ENCODE assay signal across 8 cellular contexts in genomic region chr15:66389859-66390382, GRCh38. TPM values are rescaled to one million over a fixed set of nuclear protein-coding genes. Genes with fewer than 3 reads are reported as not detected.
A peak's percentile ranks its signal among the peaks of the same experiment; 100 is the strongest.
DNase-seq lines count a peak whose midpoint lies in the region; ATAC-seq and TF ChIP-seq lines count a peak whose summit lies in the region.

No MANE protein-coding gene starts in this region.

- H4K8ac ChIP-seq in IMR-90 (ENCODE audit: low read depth in 2 of 2, low read length in 2 of 2) (no peak overlapping the region), mesendoderm (ENCODE audit: low read depth, low read length) (no peak overlapping the region)

- H3K27me3 ChIP-seq in IMR-90 (ENCODE audit: control insufficient read depth, insufficient read depth, low read length) (no peaks in the 10 kb centered on the region), mesendoderm (ENCODE audit: insufficient read depth, low read length, poor library complexity) (no peaks in the 10 kb centered on the region)

- H4K5ac ChIP-seq in IMR-90 (ENCODE audit: low read depth, low read length) (no peak overlapping the region), mesendoderm (ENCODE audit: low read length) (no peak overlapping the region)

- H3K4me1 Mint-ChIP-seq in activated CD8-positive, alpha-beta T cell treated with anti-CD3 and anti-CD28 coated beads for 36 hours (ENCODE audit: low read depth): peaks cover 66% of the 10 kb centered on the region
- peaks cover 64% of the 10 kb centered on the region for H3K4me1 Mint-ChIP-seq in memory B cell

- intact Hi-C loops in IMR-90 (cut with micrococcal nuclease): no loop called here
- intact Hi-C loops in activated CD8-positive, alpha-beta T cell treated with anti-CD3 and anti-CD28 coated beads for 36 hours (cut with micrococcal nuclease): loop anchor here (5.0 kb wide), 1 partner anchor 107 kb away; the partner anchor contains the start of gene SNAPC5

- H3K27ac Mint-ChIP-seq in activated CD8-positive, alpha-beta T cell treated with anti-CD3 and anti-CD28 coated beads for 36 hours: peak overlapping the region; percentile 77
- peak overlapping the region; percentile 6 for H3K27ac Mint-ChIP-seq in memory B cell

- H2AK5ac ChIP-seq in IMR-90 (ENCODE audit: low read depth, low read length) (no peak overlapping the region), mesendoderm (ENCODE audit: low read length) (no peak overlapping the region)

- H3K4ac ChIP-seq in IMR-90 (ENCODE audit: low read depth, low read length) (no peak overlapping the region), mesendoderm (ENCODE audit: low read depth, low read length) (no peak overlapping the region)

- H2AFZ ChIP-seq in IMR-90 (replicated peaks; ENCODE audit: low read length, poor library complexity): no peak overlapping the region

- no peak overlapping the region for H3K18ac ChIP-seq in IMR-90 (ENCODE audit: low read depth, low read length)
- no peak overlapping the region for H3K18ac ChIP-seq in mesendoderm (ENCODE audit: low read length)

- H3K36me3 ChIP-seq in IMR-90 (ENCODE audit: control insufficient read depth, insufficient read depth, low read length) (peaks cover 2% of the 10 kb centered on the region; the same call in 1 of the 2 replicates), mesendoderm (ENCODE audit: control insufficient read depth, insufficient read depth, low read length) (no peaks in the 10 kb centered on the region)

- no peak overlapping the region for H2BK5ac ChIP-seq in IMR-90 (ENCODE audit: low read depth, low read length, poor library complexity, severe bottlenecking)
- H2BK5ac ChIP-seq in mesendoderm (ENCODE audit: low read length): no peak overlapping the region

- dilution Hi-C loops in IMR-90 (cut with HindIII; ENCODE audit: low sequenced_read_pairs, unreplicated experiment): no loop called here

- H2BK120ac ChIP-seq in IMR-90 (ENCODE audit: low read depth, low read length) (no peak overlapping the region), mesendoderm (ENCODE audit: low read depth, low read length) (no peak overlapping the region)

- H4K20me1 ChIP-seq in IMR-90 (ENCODE audit: insufficient read depth, low read length): peaks cover 69% of the 10 kb centered on the region

- DNase-seq in EL (peak; percentile 12), IMR-90 (peak; percentile 12), memory B cell (ENCODE audit: low spot score in 2 of 2) (no peak), NOMO-1 treated with DMSO at 0.1 percent for 48 hours (lab: John Stamatoyannopoulos, UW; ENCODE audit: unreplicated experiment) (no peak), mesendoderm (no peak)
- DNase-seq in activated CD8-positive, alpha-beta T cell treated with anti-CD3 and anti-CD28 coated beads for 36 hours: no peak

- no peak for TF ChIP-seq CTCF in IMR-90 (conservative IDR thresholded peaks at IDR 0.05; ENCODE audit: low read depth, low read length)
- TF ChIP-seq CTCF in activated CD8-positive, alpha-beta T cell treated with anti-CD3 and anti-CD28 coated beads for 36 hours (IDR thresholded peaks at IDR 0.05): no peak

- H3K56ac ChIP-seq in IMR-90 (ENCODE audit: extremely low read depth, insufficient read depth, low read length): no peak overlapping the region
- no peak overlapping the region for H3K56ac ChIP-seq in mesendoderm (ENCODE audit: low read length)

- H3K27me3 Mint-ChIP-seq in activated CD8-positive, alpha-beta T cell treated with anti-CD3 and anti-CD28 coated beads for 36 hours: no peaks in the 10 kb centered on the region
- H3K27me3 Mint-ChIP-seq in memory B cell: no peaks in the 10 kb centered on the region

- no peak overlapping the region for H2AK9ac ChIP-seq in IMR-90 (replicated peaks; ENCODE audit: low read depth, low read length, poor library complexity)

- H2BK20ac ChIP-seq in IMR-90 (ENCODE audit: low read depth, low read length): no peak overlapping the region

- H3K4me2 ChIP-seq in IMR-90 (ENCODE audit: low read depth, low read length) (peak overlapping the region; percentile 21; the same call in 1 of the 2 replicates), mesendoderm (ENCODE audit: low read length) (no peak overlapping the region)

- ATAC-seq in IMR-90 (ENCODE audit: low read depth) (no peak), memory B cell (ENCODE audit: low read depth) (no peak), HG02798 (IDR thresholded peaks at IDR 0.05; ENCODE audit: poor library complexity, unreplicated experiment) (no peak), HG02678 (IDR thresholded peaks at IDR 0.05; ENCODE audit: unreplicated experiment) (no peak)
- no peak for ATAC-seq in activated CD8-positive, alpha-beta T cell treated with anti-CD3 and anti-CD28 coated beads for 36 hours

- BruUV-seq in IMR-90 (replicated peaks; lab: Mats Ljungman, UMichigan): no TSS peak

- peaks cover 67% of the 10 kb centered on the region for H3K79me2 ChIP-seq in mesendoderm (ENCODE audit: control insufficient read depth, insufficient read depth, low read length)

- no peak overlapping the region for H3K4me3 ChIP-seq in IMR-90 (ENCODE audit: insufficient read depth, low read depth, low read length)
- no peak overlapping the region for H3K4me3 ChIP-seq in mesendoderm (ENCODE audit: low read length)

- H3K9ac ChIP-seq in IMR-90 (ENCODE audit: low read depth, low read length) (no peak overlapping the region), mesendoderm (ENCODE audit: low read length) (no peak overlapping the region)

- no peaks in the 10 kb centered on the region for H3K9me3 Mint-ChIP-seq in activated CD8-positive, alpha-beta T cell treated with anti-CD3 and anti-CD28 coated beads for 36 hours
- H3K9me3 Mint-ChIP-seq in memory B cell: no peaks in the 10 kb centered on the region

- CTCF ChIA-PET in IMR-90 (lab: Yijun Ruan, JAX): interaction anchor here (0.7 kb wide), 1 partner anchor 147 kb away, joined by 3 read pairs; no protein-coding TSS in a partner anchor
- CTCF ChIA-PET in activated CD8-positive, alpha-beta T cell treated with anti-CD3 and anti-CD28 coated beads for 36 hours (lab: Charles Lee): interaction anchor here (1.2 to 1.3 kb wide), 2 partner anchors 22 to 108 kb away, joined by 3 to 10 read pairs; partner anchors contain the start of gene SNAPC5

- no peaks in the 10 kb centered on the region for H3K9me3 ChIP-seq in IMR-90 (ENCODE audit: control insufficient read depth, insufficient read depth, low read length)

- H3K36me3 Mint-ChIP-seq in activated CD8-positive, alpha-beta T cell treated with anti-CD3 and anti-CD28 coated beads for 36 hours (ENCODE audit: low read depth): peaks cover 59% of the 10 kb centered on the region
- H3K36me3 Mint-ChIP-seq in memory B cell: peaks cover 10% of the 10 kb centered on the region

- H3K4me3 Mint-ChIP-seq in activated CD8-positive, alpha-beta T cell treated with anti-CD3 and anti-CD28 coated beads for 36 hours: peak overlapping the region; percentile 95
- H3K4me3 Mint-ChIP-seq in memory B cell: peak overlapping the region; percentile 69

- H3K4me1 ChIP-seq in IMR-90 (ENCODE audit: control insufficient read depth, insufficient read depth, low read length) (peaks cover 6% of the 10 kb centered on the region), mesendoderm (ENCODE audit: control insufficient read depth, low read depth, low read length) (peaks cover 3% of the 10 kb centered on the region)

- H3K27ac ChIP-seq in IMR-90 (ENCODE audit: insufficient read depth, low read length) (no peak overlapping the region), mesendoderm (ENCODE audit: low read depth, low read length) (no peak overlapping the region)

- POLR2A ChIA-PET in IMR-90 (lab: Charles Lee; ENCODE audit: unreplicated experiment): no interaction called here
- POLR2A ChIA-PET in activated CD8-positive, alpha-beta T cell treated with anti-CD3 and anti-CD28 coated beads for 36 hours (lab: Charles Lee): interaction anchor here (1.0 to 5.6 kb wide), 3 partner anchors 16 to 114 kb away, joined by 3 to 65 read pairs (median 27); partner anchors contain the start of genes RPL4, SNAPC5 and ZWILCH

- no peak overlapping the region for H4K91ac ChIP-seq in IMR-90 (ENCODE audit: insufficient read depth, low read depth, low read length)

- H3K9me1 ChIP-seq in IMR-90 (ENCODE audit: insufficient read depth, low read length): peaks cover 9% of the 10 kb centered on the region

- no peak for TF ChIP-seq RAD21 in IMR-90 (IDR thresholded peaks at IDR 0.05; ENCODE audit: low read length)

- H3K79me1 ChIP-seq in IMR-90 (ENCODE audit: low read depth in 1 of 2, low read length in 2 of 2): peaks cover 7 to 70% of the 10 kb centered on the region in 2 experiments
- H3K79me1 ChIP-seq in mesendoderm (ENCODE audit: low read length): peaks cover 27% of the 10 kb centered on the region

- TF ChIP-seq POLR2A in IMR-90 (IDR thresholded peaks at IDR 0.05; ENCODE audit: low read depth, low read length): no peak

- H2BK15ac ChIP-seq in IMR-90 (ENCODE audit: low read depth, low read length) (no peak overlapping the region), mesendoderm (replicated peaks; ENCODE audit: low read depth) (no peak overlapping the region)

- H3K14ac ChIP-seq in IMR-90 (replicated peaks; ENCODE audit: low read depth, low read length): no peak overlapping the region

- in situ Hi-C loops in IMR-90 (cut with MboI; ENCODE audit: low sequenced_read_pairs): loop anchor here (5.0 kb wide), 1 partner anchor 102 kb away; no protein-coding TSS in a partner anchor

- H3K23ac ChIP-seq in IMR-90 (ENCODE audit: low read depth, low read length) (peak overlapping the region; percentile 28; the same call in 1 of the 2 replicates), mesendoderm (ENCODE audit: low read length) (no peak overlapping the region)

TF ChIP-seq in IMR-90, 13 proteins besides CTCF, POLR2A, EP300 and RAD21 (continues in another document):
- TF ChIP-seq SMC3 (IDR thresholded peaks at IDR 0.05; ENCODE audit: low read depth, low read length): no peak
- no peak for TF ChIP-seq FOS (IDR thresholded peaks at IDR 0.05; ENCODE audit: low read depth, low read length)
- TF ChIP-seq RFX5 (IDR thresholded peaks at IDR 0.05; ENCODE audit: low read depth, low read length): no peak
- TF ChIP-seq CHD1 (IDR thresholded peaks at IDR 0.05; ENCODE audit: low read depth, low read length): no peak
- no peak for TF ChIP-seq BHLHE40 (IDR thresholded peaks at IDR 0.05; ENCODE audit: low read depth, low read length)
- TF ChIP-seq MAFK (IDR thresholded peaks at IDR 0.05; ENCODE audit: low read depth, low read length): no peak

RNA-seq across cellular contexts. Expression of gene MAP2K1, which starts 3.2 kb away (rescaled TPM):
- 37.8 and 58.9 TPM in 2 replicates for total RNA-seq in IMR-90 (2012; rRNA removed)
- 33.3 and 34.7 TPM in 2 replicates for polyA plus RNA-seq in IMR-90 (2012; rRNA removed)
- polyA plus RNA-seq in IMR-90 (2012; cell fraction: cytosol; rRNA removed): 18.9 and 28.3 TPM in 2 replicates
- 9.2 and 28.3 TPM in 2 replicates for polyA plus RNA-seq in IMR-90 (2012; cell fraction: nucleus; rRNA removed; ENCODE audit: low replicate concordance)
- 100 to 1,000 TPM; 117 to 118 TPM for total RNA-seq in activated CD8-positive, alpha-beta T cell treated with anti-CD3 and anti-CD28 coated beads for 36 hours
- polyA plus RNA-seq in mesendoderm (2013, experiment 1 of 2): 29.3 TPM
- 29.3 TPM for polyA plus RNA-seq in mesendoderm (2013, experiment 2 of 2)

RNA-seq across cellular contexts. Expression of gene TIPIN, which starts 33.4 kb away (rescaled TPM):
- 7.3 and 15.0 TPM in 2 replicates for total RNA-seq in IMR-90 (2012; rRNA removed)
- 6.3 and 6.9 TPM in 2 replicates for polyA plus RNA-seq in IMR-90 (2012; rRNA removed)
- 0.89 and 1.9 TPM in 2 replicates for polyA plus RNA-seq in IMR-90 (2012; cell fraction: cytosol; rRNA removed)
- polyA plus RNA-seq in IMR-90 (2012; cell fraction: nucleus; rRNA removed; ENCODE audit: low replicate concordance): 0.44 and 2.3 TPM in 2 replicates
- total RNA-seq in activated CD8-positive, alpha-beta T cell treated with anti-CD3 and anti-CD28 coated beads for 36 hours: 10 to 100 TPM; 49.8 to 50.1 TPM
- polyA plus RNA-seq in mesendoderm (2013, experiment 1 of 2): 31.4 TPM
- polyA plus RNA-seq in mesendoderm (2013, experiment 2 of 2): 31.9 TPM

Comparison
In these comparisons a context has a peak if more than half of its experiments do, and no peak if none do; other contexts are left out.
1. DNase-seq: peak in EL (single experiment) and IMR-90 (single experiment); none in activated CD8-positive, alpha-beta T cell treated with anti-CD3 and anti-CD28 coated beads for 36 hours (single experiment), memory B cell (0 of 2), NOMO-1 treated with DMSO at 0.1 percent for 48 hours (single experiment) and mesendoderm (single experiment).